In the genomic region with DNA sequence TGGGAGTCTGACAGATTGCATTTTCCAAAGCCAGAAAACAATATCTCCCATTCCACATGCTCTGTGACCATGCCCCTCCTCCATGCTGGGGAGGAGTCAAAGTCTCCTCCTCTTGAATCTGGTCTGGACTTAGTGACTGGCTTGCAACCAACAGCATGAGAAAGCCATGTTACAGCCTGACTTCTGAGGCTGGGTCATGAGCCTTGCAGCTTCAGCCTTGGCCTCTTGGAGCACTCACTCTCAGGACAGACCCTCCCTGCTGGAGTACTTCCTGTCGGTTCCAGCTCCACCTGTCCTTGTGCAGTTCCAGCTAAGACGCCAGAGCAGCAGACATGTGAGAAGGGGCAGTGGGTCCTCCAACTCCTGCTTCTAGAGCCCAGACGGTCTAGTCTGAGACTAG, we compare ENCODE assay signal across 11 cellular contexts. TPM values are rescaled to one million over a fixed set of nuclear protein-coding genes. Genes with fewer than 3 reads are reported as not detected.
DNase-seq lines count a peak whose midpoint lies in the region; ATAC-seq, FAIRE-seq and TF ChIP-seq lines count a peak whose summit lies in the region.
"Had no signal": no experiment of that assay in that cellular context is flagged by ENCODE, and none has a peak within 500 bp of the region (broad histone marks: within the 10 kb centered on the region; RNA-seq: fewer than 3 reads in every experiment).

No MANE protein-coding gene starts in this region.

- H3K27me3 ChIP-seq in NT2/D1 (ENCODE audit: insufficient read depth, insufficient read length), result no peaks in the 10 kb centered on the region
- peaks cover 47% of the 10 kb centered on the region for H3K27me3 ChIP-seq in foreskin keratinocyte
- no peaks in the 10 kb centered on the region for H3K27me3 ChIP-seq in thyroid gland
- H3K27me3 ChIP-seq: heart left ventricle had no signal

- H3K27ac ChIP-seq in foreskin keratinocyte, result no peak overlapping the region
- H3K27ac ChIP-seq in thyroid gland, result no peak overlapping the region
- H3K27ac ChIP-seq: heart left ventricle had no signal

- DNase-seq in activated CD8-positive, alpha-beta T cell treated with anti-CD3 and anti-CD28 coated beads for 36 hours, result peak; percentile 4
- no peak for DNase-seq in activated CD8-positive, alpha-beta T cell treated with anti-CD3 and anti-CD28 coated beads, Interleukin-2, amount 10 ng/mL, durations not matched to agents 7 days and 5 days
- DNase-seq in NT2/D1 (ENCODE audit: low read depth, low spot score), result peak; percentile 43
- DNase-seq in foreskin keratinocyte, result no peak
- peak; percentile 10 for DNase-seq in thyroid gland
- DNase-seq in EL, result no peak
- no peak for DNase-seq in NCI-H748 treated with DMSO at 0.1 percent for 48 hours (lab: John Stamatoyannopoulos, UW)
- no peak for DNase-seq in GM12891 (ENCODE audit: insufficient read length, low spot score)
- DNase-seq: activated CD4-positive, alpha-beta T cell treated with anti-CD3 and anti-CD28 coated beads, Interleukin-2, amount 50 U/mL, for 4 hours; occipital lobe had no signal

- H3K36me3 ChIP-seq in NT2/D1 (ENCODE audit: insufficient read depth, insufficient read length, low read length), result no peaks in the 10 kb centered on the region
- no peaks in the 10 kb centered on the region for H3K36me3 ChIP-seq in thyroid gland
- H3K36me3 ChIP-seq: heart left ventricle had no signal

- H3K4me3 Mint-ChIP-seq in activated CD8-positive, alpha-beta T cell treated with anti-CD3 and anti-CD28 coated beads for 36 hours, result no peak overlapping the region
- no peak overlapping the region for H3K4me3 Mint-ChIP-seq in activated CD8-positive, alpha-beta T cell treated with anti-CD3 and anti-CD28 coated beads, Interleukin-2, amount 10 ng/mL, durations not matched to agents 7 days and 5 days

- POLR2A ChIA-PET in activated CD8-positive, alpha-beta T cell treated with anti-CD3 and anti-CD28 coated beads for 36 hours (lab: Charles Lee), result interaction anchor here (1.4 kb wide), 1 partner anchor 28 kb away, joined by 3 read pairs; no protein-coding TSS in a partner anchor
- POLR2A ChIA-PET in activated CD8-positive, alpha-beta T cell treated with anti-CD3 and anti-CD28 coated beads, Interleukin-2, amount 10 ng/mL, durations not matched to agents 7 days and 5 days (lab: Charles Lee), result no interaction called here

- H3K4me1 Mint-ChIP-seq in activated CD8-positive, alpha-beta T cell treated with anti-CD3 and anti-CD28 coated beads for 36 hours (ENCODE audit: low read depth), result no peaks in the 10 kb centered on the region
- H3K4me1 Mint-ChIP-seq in activated CD8-positive, alpha-beta T cell treated with anti-CD3 and anti-CD28 coated beads, Interleukin-2, amount 10 ng/mL, durations not matched to agents 7 days and 5 days (ENCODE audit: low read depth), result no peaks in the 10 kb centered on the region

- CTCF ChIA-PET in activated CD8-positive, alpha-beta T cell treated with anti-CD3 and anti-CD28 coated beads for 36 hours (lab: Charles Lee), result interaction anchor here (1.2 kb wide), 1 partner anchor 10 kb away, joined by 3 read pairs; no protein-coding TSS in a partner anchor
- CTCF ChIA-PET in activated CD8-positive, alpha-beta T cell treated with anti-CD3 and anti-CD28 coated beads, Interleukin-2, amount 10 ng/mL, durations not matched to agents 7 days and 5 days (lab: Charles Lee), result no interaction called here

- H3K9me3 ChIP-seq in NT2/D1 (ENCODE audit: insufficient read depth, low read length) (no peaks in the 10 kb centered on the region), thyroid gland (no peaks in the 10 kb centered on the region)
- H3K9me3 ChIP-seq: heart left ventricle had no signal

- ATAC-seq in activated CD8-positive, alpha-beta T cell treated with anti-CD3 and anti-CD28 coated beads for 36 hours, result peak; percentile 39
- no peak for ATAC-seq in activated CD8-positive, alpha-beta T cell treated with anti-CD3 and anti-CD28 coated beads, Interleukin-2, amount 10 ng/mL, durations not matched to agents 7 days and 5 days
- ATAC-seq in foreskin keratinocyte, result peak; percentile 50
- ATAC-seq: heart left ventricle had no signal

- H3K4me3 ChIP-seq in NT2/D1 (ENCODE audit: insufficient read length, low read depth) (no peak overlapping the region), thyroid gland (replicated peaks in 1 of 3) (no peak overlapping the region)
- H3K4me3 ChIP-seq: heart left ventricle had no signal

- TF ChIP-seq POLR2A in thyroid gland (IDR thresholded peaks at IDR 0.05), result no peak
- no peak for TF ChIP-seq POLR2A in GM12891 (IDR thresholded peaks at IDR 0.05; ENCODE audit: low read depth, low read length)

- no peak for TF ChIP-seq CTCF in activated CD8-positive, alpha-beta T cell treated with anti-CD3 and anti-CD28 coated beads for 36 hours (IDR thresholded peaks at IDR 0.05)
- TF ChIP-seq CTCF in foreskin keratinocyte (conservative IDR thresholded peaks at IDR 0.05), result no peak
- no peak for TF ChIP-seq CTCF in thyroid gland (IDR thresholded peaks at IDR 0.05)

- H3K27ac Mint-ChIP-seq in activated CD8-positive, alpha-beta T cell treated with anti-CD3 and anti-CD28 coated beads for 36 hours, result no peak overlapping the region
- no peak overlapping the region for H3K27ac Mint-ChIP-seq in activated CD8-positive, alpha-beta T cell treated with anti-CD3 and anti-CD28 coated beads, Interleukin-2, amount 10 ng/mL, durations not matched to agents 7 days and 5 days

- H3K36me3 Mint-ChIP-seq in activated CD8-positive, alpha-beta T cell treated with anti-CD3 and anti-CD28 coated beads for 36 hours (ENCODE audit: low read depth), result no peaks in the 10 kb centered on the region
- no peaks in the 10 kb centered on the region for H3K36me3 Mint-ChIP-seq in activated CD8-positive, alpha-beta T cell treated with anti-CD3 and anti-CD28 coated beads, Interleukin-2, amount 10 ng/mL, durations not matched to agents 7 days and 5 days (ENCODE audit: low read depth)

- H3K27me3 Mint-ChIP-seq in activated CD8-positive, alpha-beta T cell treated with anti-CD3 and anti-CD28 coated beads for 36 hours, result peaks cover 15% of the 10 kb centered on the region
- H3K27me3 Mint-ChIP-seq in activated CD8-positive, alpha-beta T cell treated with anti-CD3 and anti-CD28 coated beads, Interleukin-2, amount 10 ng/mL, durations not matched to agents 7 days and 5 days (ENCODE audit: low read depth), result peaks cover 41% of the 10 kb centered on the region

- H3K4me1 ChIP-seq in NT2/D1 (ENCODE audit: insufficient read depth, insufficient read length) (no peaks in the 10 kb centered on the region), foreskin keratinocyte (no peaks in the 10 kb centered on the region), thyroid gland (no peaks in the 10 kb centered on the region)

- intact Hi-C loops in activated CD8-positive, alpha-beta T cell treated with anti-CD3 and anti-CD28 coated beads for 36 hours (cut with micrococcal nuclease), result no loop called here
- intact Hi-C loops in thyroid gland (cut with DNase I), result no loop called here

- FAIRE-seq in GM12891 (lab: Jason Lieb, UNC), result no peak

- H3K9me3 Mint-ChIP-seq in activated CD8-positive, alpha-beta T cell treated with anti-CD3 and anti-CD28 coated beads for 36 hours, result no peaks in the 10 kb centered on the region
- H3K9me3 Mint-ChIP-seq in activated CD8-positive, alpha-beta T cell treated with anti-CD3 and anti-CD28 coated beads, Interleukin-2, amount 10 ng/mL, durations not matched to agents 7 days and 5 days (ENCODE audit: insufficient read depth), result no peaks in the 10 kb centered on the region

- 29 to 43% methylated on average over 3 of the region's 3 CpGs for WGBS in thyroid gland, 2 donors

- H3K9ac ChIP-seq in NT2/D1 (ENCODE audit: insufficient read length, low read depth), result no peak overlapping the region

TF ChIP-seq in GM12891, 5 proteins besides CTCF, POLR2A, EP300 and RAD21:
- TF ChIP-seq POU2F2 (IDR thresholded peaks at IDR 0.05; ENCODE audit: low read depth, low read length) (no peak), SPI1 (IDR thresholded peaks at IDR 0.05; ENCODE audit: low read depth, low read length) (no peak), PAX5 (IDR thresholded peaks at IDR 0.05; ENCODE audit: insufficient read depth, low read length, severe bottlenecking) (no peak), TAF1 (IDR thresholded peaks at IDR 0.05; ENCODE audit: low read depth, low read length) (no peak), POLR2AphosphoS5 (IDR thresholded peaks at IDR 0.05; ENCODE audit: low read depth, low read length) (no peak)

RNA-seq across cellular contexts. Expression of a gene that starts 49.7 kb away (rescaled TPM):
- total RNA-seq in activated CD8-positive, alpha-beta T cell treated with anti-CD3 and anti-CD28 coated beads for 36 hours, result 10 to 100 TPM; 11.3 to 11.8 TPM
- total RNA-seq in activated CD8-positive, alpha-beta T cell treated with anti-CD3 and anti-CD28 coated beads, Interleukin-2, amount 10 ng/mL, durations not matched to agents 7 days and 5 days, result 10 to 100 TPM; 16.4 to 17.8 TPM
- total RNA-seq in foreskin keratinocyte, result 20.2 and 20.9 TPM in 2 replicates
- polyA plus RNA-seq in foreskin keratinocyte, result 5.8 and 5.9 TPM in 2 replicates
- 10 to 100 TPM; 45.0 to 56.1 (median 52.0) TPM for total RNA-seq in thyroid gland
- polyA plus RNA-seq in GM12891 (2012; ENCODE audit: low read depth, missing spikeins), result 4.7 TPM

RNA-seq across cellular contexts. Expression of a gene that starts 57.4 kb away (rescaled TPM):
- total RNA-seq in activated CD8-positive, alpha-beta T cell treated with anti-CD3 and anti-CD28 coated beads for 36 hours, result 10 to 100 TPM; 22.2 to 27.5 TPM
- total RNA-seq in activated CD8-positive, alpha-beta T cell treated with anti-CD3 and anti-CD28 coated beads, Interleukin-2, amount 10 ng/mL, durations not matched to agents 7 days and 5 days, result 10 to 100 TPM; 28.3 to 29.5 TPM
- total RNA-seq in foreskin keratinocyte (22.3 and 22.7 TPM in 2 replicates), thyroid gland (100 to 1,000 TPM in 3 of 4 donors, 10 to 100 TPM in 1; 87.8 to 147 (median 116) TPM)
- polyA plus RNA-seq in foreskin keratinocyte, result 9.1 and 10.6 TPM in 2 replicates
- polyA plus RNA-seq in GM12891 (2012; ENCODE audit: low read depth, missing spikeins), result 7.5 TPM

Comparison
In these comparisons a context has a peak if more than half of its experiments do, and no peak if none do; other contexts are left out.
1. DNase-seq: peak in activated CD8-positive, alpha-beta T cell treated with anti-CD3 and anti-CD28 coated beads for 36 hours (single experiment), NT2/D1 (single experiment) and thyroid gland (2 of 2); none in activated CD8-positive, alpha-beta T cell treated with anti-CD3 and anti-CD28 coated beads, Interleukin-2, amount 10 ng/mL, durations not matched to agents 7 days and 5 days (single experiment), foreskin keratinocyte (0 of 2), EL (single experiment), NCI-H748 treated with DMSO at 0.1 percent for 48 hours (single experiment) and GM12891 (single experiment).